In the genomic region with DNA sequence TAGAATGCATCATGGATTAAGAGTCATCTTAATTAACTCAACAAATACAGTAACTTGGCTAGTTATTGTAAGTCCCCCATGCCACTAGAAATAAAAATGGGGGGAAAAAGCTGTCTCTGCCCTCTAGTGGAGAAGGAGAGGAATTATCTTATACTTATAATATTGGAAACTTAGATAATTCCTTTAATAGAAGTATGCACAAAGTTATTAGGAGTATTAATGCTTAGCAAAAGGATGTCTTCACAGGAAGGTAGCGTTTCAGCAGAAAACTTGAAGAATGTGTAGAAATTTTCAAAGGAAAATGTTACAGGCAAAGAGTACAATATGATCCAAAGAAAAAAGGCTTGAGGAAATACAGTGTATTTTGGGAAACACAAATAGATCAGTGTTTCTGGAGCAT, we compare ENCODE assay signal across 8 cellular contexts. TPM values are rescaled to one million over a fixed set of nuclear protein-coding genes. Genes with fewer than 3 reads are reported as not detected.
DNase-seq lines count a peak whose midpoint lies in the region; ATAC-seq and TF ChIP-seq lines count a peak whose summit lies in the region.

No MANE protein-coding gene starts in this region.

- no peak for TF ChIP-seq EP300 in Ishikawa (IDR thresholded peaks at IDR 0.05; ENCODE audit: borderline replicate concordance)

- no peaks in the 10 kb centered on the region for H3K27me3 ChIP-seq in WERI-Rb-1 (ENCODE audit: insufficient read depth, low read depth, severe bottlenecking)

- DNase-seq in DMS 273 (lab: John Stamatoyannopoulos, UW; ENCODE audit: unreplicated experiment) (peak; percentile 43), WERI-Rb-1 (no peak), kidney tubule cell (ENCODE audit: low spot score) (peak; percentile 9), COR-L47 (lab: John Stamatoyannopoulos, UW) (no peak), NCI-H187 treated with DMSO at 0.1 percent for 48 hours (lab: John Stamatoyannopoulos, UW) (no peak)
- no peak for DNase-seq in activated naive CD4-positive, alpha-beta T cell treated with anti-CD3 and anti-CD28 coated beads, Interleukin-2, amount 50 U/mL, for 72 hours (ENCODE audit: low spot score in 2 of 2)
- DNase-seq in T-helper 2 cell treated with Interferon-gamma antibody and Interleukin-4, amounts not matched to agents 5 μg/mL and 100 μg/mL, for 36 hours (ENCODE audit: low spot score), result no peak

- no peak overlapping the region for H3K27ac ChIP-seq in WERI-Rb-1

- H3K36me3 ChIP-seq in WERI-Rb-1, result no peaks in the 10 kb centered on the region

- H3K4me3 ChIP-seq in WERI-Rb-1 (ENCODE audit: low read depth, low read length), result no peak overlapping the region

- no peaks in the 10 kb centered on the region for H3K9me3 Mint-ChIP-seq in activated naive CD4-positive, alpha-beta T cell treated with anti-CD3 and anti-CD28 coated beads, Interleukin-2, amount 50 U/mL, for 72 hours
- no peaks in the 10 kb centered on the region for H3K9me3 Mint-ChIP-seq in T-helper 2 cell treated with Interferon-gamma antibody and Interleukin-4, amounts not matched to agents 5 μg/mL and 100 μg/mL, for 36 hours

- no peaks in the 10 kb centered on the region for H3K4me1 Mint-ChIP-seq in T-helper 2 cell treated with Interferon-gamma antibody and Interleukin-4, amounts not matched to agents 5 μg/mL and 100 μg/mL, for 36 hours (ENCODE audit: low read depth)

- peaks cover 5% of the 10 kb centered on the region for H3K27me3 Mint-ChIP-seq in T-helper 2 cell treated with Interferon-gamma antibody and Interleukin-4, amounts not matched to agents 5 μg/mL and 100 μg/mL, for 36 hours (ENCODE audit: low read depth)

- no peak overlapping the region for H3K4me3 Mint-ChIP-seq in T-helper 2 cell treated with Interferon-gamma antibody and Interleukin-4, amounts not matched to agents 5 μg/mL and 100 μg/mL, for 36 hours

- 0 out of 2 replicates have a peak, but pooled peaks have one; percentile 1 for TF ChIP-seq CTCF in WERI-Rb-1 (IDR thresholded peaks at IDR 0.05; ENCODE audit: low read depth, low read length)

- no peak overlapping the region for H3K27ac Mint-ChIP-seq in activated naive CD4-positive, alpha-beta T cell treated with anti-CD3 and anti-CD28 coated beads, Interleukin-2, amount 50 U/mL, for 72 hours
- H3K27ac Mint-ChIP-seq in T-helper 2 cell treated with Interferon-gamma antibody and Interleukin-4, amounts not matched to agents 5 μg/mL and 100 μg/mL, for 36 hours, result no peak overlapping the region

- H3K9me3 ChIP-seq in WERI-Rb-1 (ENCODE audit: severe bottlenecking), result no peaks in the 10 kb centered on the region

- TF ChIP-seq RAD21 in Ishikawa (IDR thresholded peaks at IDR 0.05; ENCODE audit: low read depth), result peak; percentile 70

- ATAC-seq in activated naive CD4-positive, alpha-beta T cell treated with anti-CD3 and anti-CD28 coated beads, Interleukin-2, amount 50 U/mL, for 72 hours, result no peak

- no peaks in the 10 kb centered on the region for H3K36me3 Mint-ChIP-seq in activated naive CD4-positive, alpha-beta T cell treated with anti-CD3 and anti-CD28 coated beads, Interleukin-2, amount 50 U/mL, for 72 hours
- H3K36me3 Mint-ChIP-seq in T-helper 2 cell treated with Interferon-gamma antibody and Interleukin-4, amounts not matched to agents 5 μg/mL and 100 μg/mL, for 36 hours (ENCODE audit: low read depth), result no peaks in the 10 kb centered on the region

TF ChIP-seq in Ishikawa, 13 proteins besides CTCF, POLR2A, EP300 and RAD21:
- TF ChIP-seq NFIC (IDR thresholded peaks at IDR 0.05), result no peak
- TF ChIP-seq TCF12 (IDR thresholded peaks at IDR 0.05; ENCODE audit: low read depth), result no peak

RNA-seq across cellular contexts. Expression of a gene that starts 19.8 kb away (rescaled TPM):
- total RNA-seq in activated naive CD4-positive, alpha-beta T cell treated with anti-CD3 and anti-CD28 coated beads, Interleukin-2, amount 50 U/mL, for 72 hours, result not detected

RNA-seq across cellular contexts. Expression of a gene that starts 35.2 kb away (rescaled TPM):
- total RNA-seq in activated naive CD4-positive, alpha-beta T cell treated with anti-CD3 and anti-CD28 coated beads, Interleukin-2, amount 50 U/mL, for 72 hours, result under 1 TPM in 1 of 2 donors, not detected in 1; 0.25 TPM

RNA-seq across cellular contexts. Expression of a gene that starts 37.6 kb away (rescaled TPM):
- total RNA-seq in activated naive CD4-positive, alpha-beta T cell treated with anti-CD3 and anti-CD28 coated beads, Interleukin-2, amount 50 U/mL, for 72 hours, result 10 to 100 TPM; 10.0 to 21.9 TPM

Comparison
In these comparisons a context has a peak if more than half of its experiments do, and no peak if none do; other contexts are left out.
1. DNase-seq: peak in DMS 273 (single experiment) and kidney tubule cell (single experiment); none in WERI-Rb-1 (single experiment), activated naive CD4-positive, alpha-beta T cell treated with anti-CD3 and anti-CD28 coated beads, Interleukin-2, amount 50 U/mL, for 72 hours (0 of 2), T-helper 2 cell treated with Interferon-gamma antibody and Interleukin-4, amounts not matched to agents 5 μg/mL and 100 μg/mL, for 36 hours (single experiment), COR-L47 (single experiment) and NCI-H187 treated with DMSO at 0.1 percent for 48 hours (single experiment).